ENCODE assay signal across 11 cellular contexts in genomic region chr1:100785399-100786082, GRCh38.
A peak's percentile ranks its signal among the peaks of the same experiment; 100 is the strongest.
DNase-seq lines count a peak whose midpoint lies in the region; ATAC-seq, FAIRE-seq and TF ChIP-seq lines count a peak whose summit lies in the region.
"Had no signal": no experiment of that assay in that cellular context is flagged by ENCODE, and none has a peak within 500 bp of the region (broad histone marks: within the 10 kb centered on the region; RNA-seq: fewer than 3 reads in every experiment).

No MANE protein-coding gene starts in this region.

- H3K27ac ChIP-seq in thoracic aorta, result no peak overlapping the region
- H3K27ac ChIP-seq in uterus, result no peak overlapping the region

- peaks cover 7% of the 10 kb centered on the region for H3K9me3 Mint-ChIP-seq in activated naive CD8-positive, alpha-beta T cell treated with anti-CD3 and anti-CD28 coated beads, Interleukin-2, amount 10 ng/mL, durations not matched to agents 7 days and 5 days
- peaks cover 11% of the 10 kb centered on the region for H3K9me3 Mint-ChIP-seq in activated naive CD8-positive, alpha-beta T cell treated with anti-CD3 and anti-CD28 coated beads, Interleukin-2, amount 50 U/mL, for 24 hours
- peaks cover 13 to 16% of the 10 kb centered on the region in 2 donors for H3K9me3 Mint-ChIP-seq in stimulated activated naive CD8-positive, alpha-beta T cell treated with anti-CD3 and anti-CD28 coated beads, Interleukin-15, amount 100 ng/mL, for 72 hours

- peak; percentile 97 for FAIRE-seq in RCC 7860 (lab: Jason Lieb, UNC)

- peaks cover 28% of the 10 kb centered on the region for H3K27me3 Mint-ChIP-seq in activated naive CD8-positive, alpha-beta T cell treated with anti-CD3 and anti-CD28 coated beads, Interleukin-2, amount 10 ng/mL, durations not matched to agents 7 days and 5 days
- peaks cover 6% of the 10 kb centered on the region for H3K27me3 Mint-ChIP-seq in activated naive CD8-positive, alpha-beta T cell treated with anti-CD3 and anti-CD28 coated beads, Interleukin-2, amount 50 U/mL, for 24 hours
- H3K27me3 Mint-ChIP-seq in stimulated activated naive CD8-positive, alpha-beta T cell treated with anti-CD3 and anti-CD28 coated beads, Interleukin-15, amount 100 ng/mL, for 72 hours, result peaks cover 26% of the 10 kb centered on the region

- H3K4me1 ChIP-seq in thoracic aorta (ENCODE audit: control insufficient read depth in 1 of 2, low read depth in 2 of 2), result peaks cover 0 to 5% of the 10 kb centered on the region in 2 donors
- no peaks in the 10 kb centered on the region for H3K4me1 ChIP-seq in uterus

- H3K27ac Mint-ChIP-seq in activated naive CD8-positive, alpha-beta T cell treated with anti-CD3 and anti-CD28 coated beads, Interleukin-2, amount 10 ng/mL, durations not matched to agents 7 days and 5 days, result no peak overlapping the region
- no peak overlapping the region for H3K27ac Mint-ChIP-seq in activated naive CD8-positive, alpha-beta T cell treated with anti-CD3 and anti-CD28 coated beads, Interleukin-2, amount 50 U/mL, for 24 hours
- peak overlapping the region in 1 of 2 donors; percentile 35 for H3K27ac Mint-ChIP-seq in stimulated activated naive CD8-positive, alpha-beta T cell treated with anti-CD3 and anti-CD28 coated beads, Interleukin-15, amount 100 ng/mL, for 72 hours
- H3K27ac Mint-ChIP-seq: activated naive CD4-positive, alpha-beta T cell treated with anti-CD3 and anti-CD28 coated beads for 36 hours had no signal

- no peak for TF ChIP-seq CTCF in thoracic aorta (IDR thresholded peaks at IDR 0.05)
- no peak for TF ChIP-seq CTCF in uterus (IDR thresholded peaks at IDR 0.05)

- H3K4me3 ChIP-seq in thoracic aorta, result peak overlapping the region; percentile 58
- H3K4me3 ChIP-seq in uterus, result no peak overlapping the region

- intact Hi-C loops in uterus (cut with DNase I; ENCODE audit: low total_unique reads), result no loop called here

- H3K36me3 Mint-ChIP-seq in activated naive CD8-positive, alpha-beta T cell treated with anti-CD3 and anti-CD28 coated beads, Interleukin-2, amount 10 ng/mL, durations not matched to agents 7 days and 5 days, result peaks cover 3% of the 10 kb centered on the region
- peaks cover 3% of the 10 kb centered on the region for H3K36me3 Mint-ChIP-seq in activated naive CD8-positive, alpha-beta T cell treated with anti-CD3 and anti-CD28 coated beads, Interleukin-2, amount 50 U/mL, for 24 hours (ENCODE audit: low read depth)

- no peaks in the 10 kb centered on the region for H3K27me3 ChIP-seq in thoracic aorta (replicated peaks; ENCODE audit: insufficient read depth)
- no peaks in the 10 kb centered on the region for H3K27me3 ChIP-seq in uterus

- TF ChIP-seq POLR2A in erythroblast (IDR thresholded peaks at IDR 0.05; ENCODE audit: low read length) (peak; percentile 32), uterus (IDR thresholded peaks at IDR 0.05) (no peak)

- H3K4me1 Mint-ChIP-seq in activated naive CD8-positive, alpha-beta T cell treated with anti-CD3 and anti-CD28 coated beads, Interleukin-2, amount 10 ng/mL, durations not matched to agents 7 days and 5 days, result peaks cover 5% of the 10 kb centered on the region
- H3K4me1 Mint-ChIP-seq in activated naive CD8-positive, alpha-beta T cell treated with anti-CD3 and anti-CD28 coated beads, Interleukin-2, amount 50 U/mL, for 24 hours, result no peaks in the 10 kb centered on the region
- no peaks in the 10 kb centered on the region for H3K4me1 Mint-ChIP-seq in stimulated activated naive CD8-positive, alpha-beta T cell treated with anti-CD3 and anti-CD28 coated beads, Interleukin-15, amount 100 ng/mL, for 72 hours

- H3K9me3 ChIP-seq in thoracic aorta (no peaks in the 10 kb centered on the region), uterus (no peaks in the 10 kb centered on the region)

- no peak for ATAC-seq in activated naive CD8-positive, alpha-beta T cell treated with anti-CD3 and anti-CD28 coated beads, Interleukin-2, amount 10 ng/mL, durations not matched to agents 7 days and 5 days (ENCODE audit: low read depth)
- no peak for ATAC-seq in activated naive CD8-positive, alpha-beta T cell treated with anti-CD3 and anti-CD28 coated beads, Interleukin-2, amount 50 U/mL, for 24 hours
- ATAC-seq in thoracic aorta (ENCODE audit: insufficient number of reproducible peaks, low FRiP score, low read depth), result no peak
- no peak for ATAC-seq in stimulated activated naive CD8-positive, alpha-beta T cell treated with anti-CD3 and anti-CD28 coated beads, Interleukin-15, amount 100 ng/mL, for 72 hours

- H3K36me3 ChIP-seq in thoracic aorta, result no peaks in the 10 kb centered on the region
- no peaks in the 10 kb centered on the region for H3K36me3 ChIP-seq in uterus

- DNase-seq in activated naive CD8-positive, alpha-beta T cell treated with anti-CD3 and anti-CD28 coated beads, Interleukin-2, amount 10 ng/mL, durations not matched to agents 7 days and 5 days, result no peak
- no peak for DNase-seq in activated naive CD8-positive, alpha-beta T cell treated with anti-CD3 and anti-CD28 coated beads, Interleukin-2, amount 50 U/mL, for 24 hours
- DNase-seq in RCC 7860 (ENCODE audit: low spot score) (peak; percentile 88), erythroblast (lab: John Stamatoyannopoulos, UW) (peak; percentile 15 to 66), thoracic aorta (ENCODE audit: low spot score) (no peak), uterus (no peak), pons (ENCODE audit: low spot score) (no peak)
- no peak for DNase-seq in stimulated activated naive CD8-positive, alpha-beta T cell treated with anti-CD3 and anti-CD28 coated beads, Interleukin-15, amount 100 ng/mL, for 72 hours
- DNase-seq: activated CD4-positive, alpha-beta T cell treated with anti-CD3 and anti-CD28 coated beads, Interleukin-2, amount 50 U/mL, for 48 hours; activated naive CD4-positive, alpha-beta T cell treated with anti-CD3 and anti-CD28 coated beads for 36 hours; stimulated activated CD4-positive, alpha-beta T cell treated with anti-CD3 and anti-CD28 coated beads, Interleukin-2, amount 100 ng/mL, for 24 hours had no signal

- POLR2A ChIA-PET in activated naive CD8-positive, alpha-beta T cell treated with anti-CD3 and anti-CD28 coated beads, Interleukin-2, amount 10 ng/mL, durations not matched to agents 7 days and 5 days (lab: Charles Lee), result no interaction called here

- H3K4me3 Mint-ChIP-seq in activated naive CD8-positive, alpha-beta T cell treated with anti-CD3 and anti-CD28 coated beads, Interleukin-2, amount 10 ng/mL, durations not matched to agents 7 days and 5 days, result peak overlapping the region; percentile 11
- no peak overlapping the region for H3K4me3 Mint-ChIP-seq in activated naive CD8-positive, alpha-beta T cell treated with anti-CD3 and anti-CD28 coated beads, Interleukin-2, amount 50 U/mL, for 24 hours
- no peak overlapping the region for H3K4me3 Mint-ChIP-seq in stimulated activated naive CD8-positive, alpha-beta T cell treated with anti-CD3 and anti-CD28 coated beads, Interleukin-15, amount 100 ng/mL, for 72 hours
- H3K4me3 Mint-ChIP-seq: activated naive CD4-positive, alpha-beta T cell treated with anti-CD3 and anti-CD28 coated beads for 36 hours had no signal

Comparison
In these comparisons a context has a peak if more than half of its experiments do, and no peak if none do; other contexts are left out.
1. DNase-seq: peak in RCC 7860 (single experiment) and erythroblast (2 of 2); none in activated naive CD8-positive, alpha-beta T cell treated with anti-CD3 and anti-CD28 coated beads, Interleukin-2, amount 10 ng/mL, durations not matched to agents 7 days and 5 days (single experiment), activated naive CD8-positive, alpha-beta T cell treated with anti-CD3 and anti-CD28 coated beads, Interleukin-2, amount 50 U/mL, for 24 hours (single experiment), thoracic aorta (single experiment), stimulated activated naive CD8-positive, alpha-beta T cell treated with anti-CD3 and anti-CD28 coated beads, Interleukin-15, amount 100 ng/mL, for 72 hours (0 of 2), uterus (0 of 2) and pons (single experiment).